23 cellular contexts compared by ENCODE assay signal in genomic region chr1:88787023-88787903, GRCh38.
"Had no signal": no experiment of that assay in that cellular context is flagged by ENCODE, and none has a peak within 500 bp of the region (broad histone marks: within the 10 kb centered on the region; RNA-seq: fewer than 3 reads in every experiment).

No MANE protein-coding gene starts in this region.

- H3K27ac Mint-ChIP-seq: activated naive CD4-positive, alpha-beta T cell treated with anti-CD3 and anti-CD28 coated beads, Interleukin-2, amount 10 ng/mL, durations not matched to agents 7 days and 5 days; naive thymus-derived CD4-positive, alpha-beta T cell; T-helper 1 cell treated with Interleukin-12 subunit alpha and Interleukin-12 subunit beta and Interleukin-4 antibody, amounts not matched to agents 30 μg/mL and 1 μg/mL, for 36 hours had no signal

- H3K27me3 Mint-ChIP-seq: activated naive CD4-positive, alpha-beta T cell treated with anti-CD3 and anti-CD28 coated beads, Interleukin-2, amount 10 ng/mL, durations not matched to agents 7 days and 5 days; naive thymus-derived CD4-positive, alpha-beta T cell had no signal

- FAIRE-seq: bronchial epithelial cell, frontal cortex had no signal

- ATAC-seq: left lung; naive thymus-derived CD4-positive, alpha-beta T cell; upper lobe of right lung had no signal

- H3K4me1 ChIP-seq: colonic mucosa, esophagus muscularis mucosa, left lung, prostate gland, spleen, upper lobe of right lung had no signal

- DNase-seq: activated CD8-positive, alpha-beta memory T cell treated with anti-CD3 and anti-CD28 coated beads for 24 hours; activated effector memory CD4-positive, alpha-beta T cell treated with anti-CD3 and anti-CD28 coated beads, Interleukin-2, amount 50 U/mL, for 16 hours; activated naive CD4-positive, alpha-beta T cell treated with anti-CD3 and anti-CD28 coated beads, Interleukin-2, amount 10 ng/mL, durations not matched to agents 7 days and 5 days; activated T-cell treated with anti-CD3 and anti-CD28 coated beads, Interleukin-2, amount 50 U/mL, for 48 hours; amygdala; colonic mucosa; glutamatergic neuron; immature natural killer cell; kidney glomerular epithelial cell; left lung; naive thymus-derived CD4-positive, alpha-beta T cell; spleen; stimulated activated CD4-positive, alpha-beta T cell treated with anti-CD3 and anti-CD28 coated beads, Interleukin-4, amount 100 ng/mL, for 1 hour; stimulated activated naive CD4-positive, alpha-beta T cell treated with Interleukin-2 at 50 U/mL for 16 hours; T1000; upper lobe of right lung had no signal

- H3K9me3 ChIP-seq: colonic mucosa, esophagus muscularis mucosa, left lung, prostate gland, spleen, upper lobe of right lung had no signal

- H3K4me2 ChIP-seq: hepatocyte had no signal

- H3K27me3 ChIP-seq: colonic mucosa, esophagus muscularis mucosa, hepatocyte, left lung, spleen, upper lobe of right lung had no signal

- H3K9me3 Mint-ChIP-seq: activated naive CD4-positive, alpha-beta T cell treated with anti-CD3 and anti-CD28 coated beads, Interleukin-2, amount 10 ng/mL, durations not matched to agents 7 days and 5 days; immature natural killer cell; naive thymus-derived CD4-positive, alpha-beta T cell; T-helper 1 cell treated with Interleukin-12 subunit alpha and Interleukin-12 subunit beta and Interleukin-4 antibody, amounts not matched to agents 30 μg/mL and 1 μg/mL, for 36 hours had no signal

- H3K27ac ChIP-seq: colonic mucosa, esophagus muscularis mucosa, hepatocyte, left lung, prostate gland, spleen, upper lobe of right lung had no signal

- H3K36me3 ChIP-seq: prostate gland had no signal

- H2AFZ ChIP-seq: hepatocyte had no signal

- H3K4me3 ChIP-seq: colonic mucosa, esophagus muscularis mucosa, hepatocyte, left lung, lung, prostate gland, spleen, upper lobe of right lung had no signal

- H3K4me1 Mint-ChIP-seq: activated naive CD4-positive, alpha-beta T cell treated with anti-CD3 and anti-CD28 coated beads, Interleukin-2, amount 10 ng/mL, durations not matched to agents 7 days and 5 days; immature natural killer cell had no signal

- H3K4me3 Mint-ChIP-seq: activated naive CD4-positive, alpha-beta T cell treated with anti-CD3 and anti-CD28 coated beads, Interleukin-2, amount 10 ng/mL, durations not matched to agents 7 days and 5 days; immature natural killer cell; naive thymus-derived CD4-positive, alpha-beta T cell; T-helper 1 cell treated with Interleukin-12 subunit alpha and Interleukin-12 subunit beta and Interleukin-4 antibody, amounts not matched to agents 30 μg/mL and 1 μg/mL, for 36 hours had no signal
